Comparison of ENCODE assay signal across 16 cellular contexts in the genomic region with DNA sequence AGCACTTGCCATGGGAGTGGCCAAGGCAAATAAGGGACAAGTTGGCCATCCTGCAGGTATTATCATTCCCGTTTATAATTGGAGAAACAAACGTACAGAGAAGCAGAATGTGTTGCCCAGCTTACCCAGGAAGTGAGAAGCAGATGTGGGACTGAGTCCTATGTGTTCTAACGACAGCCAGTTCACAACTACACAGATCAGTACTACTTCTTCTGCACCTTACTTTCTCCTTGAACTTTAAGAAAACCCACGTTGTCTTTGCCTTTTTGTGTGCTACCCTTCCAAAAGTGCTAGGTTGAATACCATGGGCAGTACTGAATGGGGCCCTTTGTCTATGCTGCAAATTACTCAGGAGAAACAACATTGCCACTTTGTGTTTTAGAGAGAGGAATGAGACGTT.
DNase-seq lines count a peak whose midpoint lies in the region; ATAC-seq and TF ChIP-seq lines count a peak whose summit lies in the region.
"Had no signal": no experiment of that assay in that cellular context is flagged by ENCODE, and none has a peak within 500 bp of the region (broad histone marks: within the 10 kb centered on the region; RNA-seq: fewer than 3 reads in every experiment).

No MANE protein-coding gene starts in this region.

- H3K4me2 ChIP-seq in mammary epithelial cell (ENCODE audit: insufficient read depth, low read depth, low read length) = peak overlapping the region; percentile 97

- DNase-seq in NCI-H2227 treated with DMSO at 0.1 percent for 48 hours (lab: John Stamatoyannopoulos, UW) (peak; percentile 36), mammary epithelial cell (no peak), lung microvascular endothelial cell (ENCODE audit: low read depth in 2 of 2) (peak; percentile 40 to 51), aorta (no peak), ACHN (no peak)
- DNase-seq in stimulated activated CD8-positive, alpha-beta memory T cell treated with anti-CD3 and anti-CD28 coated beads, Interleukin-4, amount 100 ng/mL, for 48 hours = no peak
- DNase-seq in CD8-positive, alpha-beta T cell = no peak
- DNase-seq: activated T-cell treated with anti-CD3 and anti-CD28 coated beads, Interleukin-2, amount 50 U/mL, for 1 hour; effector CD8-positive, alpha-beta T cell; glutamatergic neuron; left cardiac atrium; MV-4-11; nephron progenitor cell; sigmoid colon; T-cell had no signal

- no peak for ATAC-seq in aorta (ENCODE audit: low FRiP score)
- no peak for ATAC-seq in GM18909 (IDR thresholded peaks at IDR 0.05; ENCODE audit: poor library complexity, unreplicated experiment)
- no peak for ATAC-seq in CD8-positive, alpha-beta T cell
- ATAC-seq: left cardiac atrium, T-cell had no signal

- no TSS peak for BruUV-seq in mammary epithelial cell (replicated peaks; lab: Mats Ljungman, UMichigan)

- no peak overlapping the region for H3K4me3 Mint-ChIP-seq in CD8-positive, alpha-beta T cell
- H3K4me3 Mint-ChIP-seq: nephron progenitor cell, T-cell had no signal

- intact Hi-C loops in mammary epithelial cell (cut with micrococcal nuclease) = no loop called here
- intact Hi-C loops in aorta (cut with DNase I) = no loop called here
- intact Hi-C loops in CD8-positive, alpha-beta T cell (cut with DNase I, micrococcal nuclease) = no loop called here

- H4K20me1 ChIP-seq in mammary epithelial cell (ENCODE audit: insufficient read depth, low read length) = no peaks in the 10 kb centered on the region

- peak overlapping the region; percentile 98 for H3K9ac ChIP-seq in mammary epithelial cell (ENCODE audit: insufficient read depth, low read length)

- H3K27me3 ChIP-seq in mammary epithelial cell (ENCODE audit: insufficient read depth, low read length) = no peaks in the 10 kb centered on the region
- H3K27me3 ChIP-seq in aorta (ENCODE audit: control insufficient read depth in 1 of 2, insufficient read depth in 2 of 2, low read length in 1 of 2) = no peaks in the 10 kb centered on the region
- no peaks in the 10 kb centered on the region for H3K27me3 ChIP-seq in CD8-positive, alpha-beta T cell (ENCODE audit: insufficient read depth, low read length)
- H3K27me3 ChIP-seq: sigmoid colon had no signal

- H3K36me3 Mint-ChIP-seq in CD8-positive, alpha-beta T cell = no peaks in the 10 kb centered on the region
- H3K36me3 Mint-ChIP-seq: T-cell had no signal

- POLR2A ChIA-PET in CD8-positive, alpha-beta T cell (lab: Charles Lee) = no interaction called here

- H3K27ac ChIP-seq in mammary epithelial cell (ENCODE audit: insufficient read depth, low read depth, low read length) (peak overlapping the region; percentile 98), aorta (ENCODE audit: low read depth in 1 of 2, low read length in 2 of 2) (peak overlapping the region; percentile 82 to 89)
- H3K27ac ChIP-seq in CD8-positive, alpha-beta T cell (ENCODE audit: low read depth, low read length) = no peak overlapping the region

- in situ Hi-C loops in mammary epithelial cell (cut with MboI; ENCODE audit: low sequenced_read_pairs in 2 of 2) = no loop called here
- in situ Hi-C loops in ACHN (cut with HindIII; ENCODE audit: low pct_ligation_motif_present, low pct_unique_long_range_greater_than_20kb, low sequenced_read_pairs) = no loop called here

- no peaks in the 10 kb centered on the region for H3K9me3 ChIP-seq in mammary epithelial cell (replicated peaks; ENCODE audit: insufficient read depth, low read length)
- no peaks in the 10 kb centered on the region for H3K9me3 ChIP-seq in aorta (ENCODE audit: control insufficient read depth, low read length)
- H3K9me3 ChIP-seq in CD8-positive, alpha-beta T cell (ENCODE audit: low read length) = no peaks in the 10 kb centered on the region
- H3K9me3 ChIP-seq: sigmoid colon had no signal

- H3K9me3 Mint-ChIP-seq in CD8-positive, alpha-beta T cell = no peaks in the 10 kb centered on the region
- H3K9me3 Mint-ChIP-seq: nephron progenitor cell, T-cell had no signal

- dilution Hi-C loops in mammary epithelial cell (cut with HindIII; ENCODE audit: low sequenced_read_pairs) = no loop called here

- peaks cover 2% of the 10 kb centered on the region for H3K27me3 Mint-ChIP-seq in CD8-positive, alpha-beta T cell (ENCODE audit: low read depth)

- peaks cover 62% of the 10 kb centered on the region for H3K79me2 ChIP-seq in mammary epithelial cell (ENCODE audit: insufficient read depth, low read length)

- H3K4me1 Mint-ChIP-seq in CD8-positive, alpha-beta T cell (ENCODE audit: low read depth) = no peaks in the 10 kb centered on the region
- H3K4me1 Mint-ChIP-seq: T-cell had no signal

- H3K4me1 ChIP-seq in mammary epithelial cell (ENCODE audit: insufficient read depth, low read length) (peaks cover 50% of the 10 kb centered on the region), aorta (ENCODE audit: control insufficient read depth in 1 of 2, insufficient read depth in 2 of 2, low read length in 2 of 2) (peaks cover 8 to 9% of the 10 kb centered on the region in 2 donors)
- H3K4me1 ChIP-seq in CD8-positive, alpha-beta T cell (ENCODE audit: insufficient read depth, low read length) = no peaks in the 10 kb centered on the region

- H3K36me3 ChIP-seq in mammary epithelial cell (ENCODE audit: insufficient read depth, low read length) = peaks cover 20% of the 10 kb centered on the region
- H3K36me3 ChIP-seq in aorta (ENCODE audit: control insufficient read depth in 1 of 2, insufficient read depth in 2 of 2, low read length in 1 of 2) = no peaks in the 10 kb centered on the region
- H3K36me3 ChIP-seq in CD8-positive, alpha-beta T cell (ENCODE audit: insufficient read depth, low read length) = no peaks in the 10 kb centered on the region
- H3K36me3 ChIP-seq: sigmoid colon had no signal

- H2AFZ ChIP-seq in mammary epithelial cell (ENCODE audit: low read depth, low read length) = no peak overlapping the region

- H3K27ac Mint-ChIP-seq in CD8-positive, alpha-beta T cell = no peak overlapping the region
- H3K27ac Mint-ChIP-seq: nephron progenitor cell, T-cell had no signal

- no peak for TF ChIP-seq CTCF in mammary epithelial cell (conservative IDR thresholded peaks at IDR 0.05 in 1 of 2, IDR thresholded peaks at IDR 0.05 in 1 of 2; ENCODE audit: extremely low read depth in 1 of 2, insufficient read depth in 1 of 2, low read depth in 1 of 2, low read length in 2 of 2)
- TF ChIP-seq CTCF in CD8-positive, alpha-beta T cell (IDR thresholded peaks at IDR 0.05) = no peak

- WGBS in mammary epithelial cell (ENCODE audit: low coverage, missing lambda C conversion rate) = 0% methylated on average over 5 of the region's 5 CpGs
- 9 to 15% methylated on average over 5 of the region's 5 CpGs for WGBS in aorta, 2 donors

- CTCF ChIA-PET in mammary epithelial cell (lab: Charles Lee; ENCODE audit: low non-redundant PET) = no interaction called here
- CTCF ChIA-PET in CD8-positive, alpha-beta T cell (lab: Charles Lee) = no interaction called here

- peak overlapping the region; percentile 45 to 98 (median 95) for H3K4me3 ChIP-seq in mammary epithelial cell (replicated peaks in 1 of 3; ENCODE audit: insufficient read depth in 1 of 3, low read depth in 2 of 3, low read length in 3 of 3)
- peak overlapping the region; percentile 36 to 48 for H3K4me3 ChIP-seq in aorta (ENCODE audit: low read length in 2 of 2)
- H3K4me3 ChIP-seq in CD8-positive, alpha-beta T cell (ENCODE audit: low read depth, low read length) = no peak overlapping the region
- H3K4me3 ChIP-seq: sigmoid colon had no signal

Comparison
In these comparisons a context has a peak if more than half of its experiments do, and no peak if none do; other contexts are left out.
1. DNase-seq: peak in NCI-H2227 treated with DMSO at 0.1 percent for 48 hours (single experiment) and lung microvascular endothelial cell (2 of 2); none in mammary epithelial cell (single experiment), aorta (0 of 2), stimulated activated CD8-positive, alpha-beta memory T cell treated with anti-CD3 and anti-CD28 coated beads, Interleukin-4, amount 100 ng/mL, for 48 hours (single experiment), CD8-positive, alpha-beta T cell (0 of 7) and ACHN (single experiment).